ENCODE assay signal across 10 cellular contexts in the genomic region with DNA sequence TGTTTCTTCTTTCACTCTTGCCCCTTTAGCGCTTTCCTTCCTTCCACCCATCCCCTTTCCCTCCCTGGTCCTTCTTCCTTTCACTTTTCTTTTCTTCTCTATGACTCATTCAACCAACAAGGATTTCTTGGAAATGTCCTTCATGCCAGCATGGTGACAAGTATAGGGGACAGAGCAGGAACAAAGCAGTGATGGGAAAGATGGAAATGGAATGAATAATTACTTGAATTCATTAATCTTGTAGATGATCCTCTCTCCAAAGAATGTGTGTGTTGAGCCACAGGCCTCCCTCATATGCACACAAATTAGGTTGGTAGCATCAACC. TPM values are rescaled to one million over a fixed set of nuclear protein-coding genes. Genes with fewer than 3 reads are reported as not detected.
DNase-seq lines count a peak whose midpoint lies in the region; ATAC-seq, FAIRE-seq and TF ChIP-seq lines count a peak whose summit lies in the region.
"Had no signal": no experiment of that assay in that cellular context is flagged by ENCODE, and none has a peak within 500 bp of the region (broad histone marks: within the 10 kb centered on the region; RNA-seq: fewer than 3 reads in every experiment).

No MANE protein-coding gene starts in this region.

- H3K9ac ChIP-seq in keratinocyte (ENCODE audit: control insufficient read depth, extremely low read depth, insufficient read depth, low read length) (no peak overlapping the region), subcutaneous abdominal adipose tissue (ENCODE audit: low read length in 5 of 5) (peak overlapping the region in 4 of 5 donors; percentile 0 to 39 (median 31))

- CTCF ChIA-PET in activated CD4-positive, alpha-beta T cell treated with anti-CD3 and anti-CD28 coated beads, Interleukin-2, amount 10 ng/mL, durations not matched to agents 7 days and 5 days (lab: Charles Lee) = interaction anchor here (0.9 kb wide), 1 partner anchor 17 kb away, joined by 3 read pairs; a partner anchor contains a TSS
- CTCF ChIA-PET in activated B cell treated with CpG ODN at 0.5 μM for 24 hours (lab: Charles Lee) = no interaction called here

- dilution Hi-C loops in keratinocyte (cut with MboI; ENCODE audit: extremely low pct_ligation_motif_present, low sequenced_read_pairs) = no loop called here

- no peaks in the 10 kb centered on the region for H3K79me2 ChIP-seq in keratinocyte (ENCODE audit: control insufficient read depth, insufficient read depth, low read length)

- peaks cover 61% of the 10 kb centered on the region for H3K4me1 Mint-ChIP-seq in activated CD4-positive, alpha-beta T cell treated with anti-CD3 and anti-CD28 coated beads, Interleukin-2, amount 10 ng/mL, durations not matched to agents 7 days and 5 days
- H3K4me1 Mint-ChIP-seq in activated B cell treated with CpG ODN at 0.5 μM for 24 hours = peaks cover 44% of the 10 kb centered on the region

- H3K27ac ChIP-seq in keratinocyte (ENCODE audit: control insufficient read depth, insufficient read depth, low read length) (peak overlapping the region; percentile 13), subcutaneous abdominal adipose tissue (ENCODE audit: low read depth, low read length) (peak overlapping the region; percentile 92)
- H3K27ac ChIP-seq: VCaP had no signal

- no peak for TF ChIP-seq CTCF in activated B cell treated with CpG ODN at 0.5 μM for 24 hours (IDR thresholded peaks at IDR 0.05)
- TF ChIP-seq CTCF in keratinocyte (optimal IDR thresholded peaks at IDR 0.05 in 1 of 3, IDR thresholded peaks at IDR 0.05 in 1 of 3, conservative IDR thresholded peaks at IDR 0.05 in 1 of 3; ENCODE audit: extremely low read depth in 1 of 3, insufficient read depth in 2 of 3, low read length in 3 of 3) = no peak

- H3K27ac Mint-ChIP-seq in activated CD4-positive, alpha-beta T cell treated with anti-CD3 and anti-CD28 coated beads, Interleukin-2, amount 10 ng/mL, durations not matched to agents 7 days and 5 days = peak overlapping the region; percentile 90
- no peak overlapping the region for H3K27ac Mint-ChIP-seq in activated B cell treated with CpG ODN at 0.5 μM for 24 hours

- no peaks in the 10 kb centered on the region for H3K9me3 Mint-ChIP-seq in activated CD4-positive, alpha-beta T cell treated with anti-CD3 and anti-CD28 coated beads, Interleukin-2, amount 10 ng/mL, durations not matched to agents 7 days and 5 days
- no peaks in the 10 kb centered on the region for H3K9me3 Mint-ChIP-seq in activated B cell treated with CpG ODN at 0.5 μM for 24 hours

- no peak for ATAC-seq in activated B cell treated with CpG ODN at 0.5 μM for 24 hours (ENCODE audit: low read depth)
- ATAC-seq in GM18858 (IDR thresholded peaks at IDR 0.05; ENCODE audit: unreplicated experiment) = no peak

- H3K9me3 ChIP-seq in keratinocyte (ENCODE audit: control insufficient read depth, low read depth, low read length) (no peaks in the 10 kb centered on the region), subcutaneous abdominal adipose tissue (ENCODE audit: control insufficient read depth in 5 of 5, low read length in 5 of 5) (no peaks in the 10 kb centered on the region)

- peak overlapping the region; percentile 68 for H3K4me2 ChIP-seq in keratinocyte (ENCODE audit: control insufficient read depth, extremely low read depth, insufficient read depth, low read depth, low read length)

- FAIRE-seq in keratinocyte (lab: Jason Lieb, UNC) = no peak
- FAIRE-seq: islet of Langerhans had no signal

- peak overlapping the region; percentile 83 for H3K4me3 Mint-ChIP-seq in activated CD4-positive, alpha-beta T cell treated with anti-CD3 and anti-CD28 coated beads, Interleukin-2, amount 10 ng/mL, durations not matched to agents 7 days and 5 days
- H3K4me3 Mint-ChIP-seq in activated B cell treated with CpG ODN at 0.5 μM for 24 hours = peak overlapping the region; percentile 82

- no peaks in the 10 kb centered on the region for H3K27me3 Mint-ChIP-seq in activated CD4-positive, alpha-beta T cell treated with anti-CD3 and anti-CD28 coated beads, Interleukin-2, amount 10 ng/mL, durations not matched to agents 7 days and 5 days
- H3K27me3 Mint-ChIP-seq in activated B cell treated with CpG ODN at 0.5 μM for 24 hours = no peaks in the 10 kb centered on the region

- H3K27me3 ChIP-seq in keratinocyte (ENCODE audit: control insufficient read depth, extremely low read depth, insufficient read depth, low read length) (no peaks in the 10 kb centered on the region), subcutaneous abdominal adipose tissue (ENCODE audit: control insufficient read depth in 5 of 5, insufficient read depth in 4 of 5, low read length in 5 of 5) (no peaks in the 10 kb centered on the region)

- POLR2A ChIA-PET in activated CD4-positive, alpha-beta T cell treated with anti-CD3 and anti-CD28 coated beads, Interleukin-2, amount 10 ng/mL, durations not matched to agents 7 days and 5 days (lab: Charles Lee) = no interaction called here
- POLR2A ChIA-PET in activated B cell treated with CpG ODN at 0.5 μM for 24 hours (lab: Charles Lee) = interaction anchor here (0.6 to 5.9 kb wide), 3 partner anchors 10 to 47 kb away, joined by 4 to 59 read pairs (median 10); a partner anchor contains a TSS

- H3K4me1 ChIP-seq in keratinocyte (ENCODE audit: control insufficient read depth, extremely low read depth, insufficient read depth, low read length) (peaks cover 20% of the 10 kb centered on the region), subcutaneous abdominal adipose tissue (ENCODE audit: control insufficient read depth in 5 of 5, insufficient read depth in 5 of 5, low read length in 5 of 5) (peaks cover 14 to 80% (median 59%) of the 10 kb centered on the region in 5 donors)

- H3K4me3 ChIP-seq in keratinocyte (ENCODE audit: control insufficient read depth in 2 of 3, extremely low read depth in 1 of 3, insufficient read depth in 2 of 3, low read depth in 1 of 3, low read length in 3 of 3) (no peak overlapping the region), subcutaneous abdominal adipose tissue (ENCODE audit: low read depth in 1 of 5, low read length in 5 of 5) (peak overlapping the region; percentile 17 to 82 (median 79))

- H4K20me1 ChIP-seq in keratinocyte (ENCODE audit: control insufficient read depth, extremely low read depth, insufficient read depth, low read length) = no peaks in the 10 kb centered on the region

- peaks cover 23% of the 10 kb centered on the region for H3K36me3 Mint-ChIP-seq in activated CD4-positive, alpha-beta T cell treated with anti-CD3 and anti-CD28 coated beads, Interleukin-2, amount 10 ng/mL, durations not matched to agents 7 days and 5 days (ENCODE audit: low read depth)
- H3K36me3 Mint-ChIP-seq in activated B cell treated with CpG ODN at 0.5 μM for 24 hours (ENCODE audit: low read depth) = peaks cover 19% of the 10 kb centered on the region

- H3K9me1 ChIP-seq in keratinocyte (ENCODE audit: control insufficient read depth, extremely low read depth, insufficient read depth, low read length) = no peaks in the 10 kb centered on the region

- intact Hi-C loops in activated B cell treated with CpG ODN at 0.5 μM for 24 hours (cut with micrococcal nuclease) = loop anchor here (2.0 kb wide), 1 partner anchor 17 kb away; a partner anchor contains a TSS

- no peak for DNase-seq in activated CD4-positive, alpha-beta T cell treated with anti-CD3 and anti-CD28 coated beads, Interleukin-2, amount 10 ng/mL, durations not matched to agents 7 days and 5 days
- no peak for DNase-seq in activated CD4-positive, alpha-beta T cell treated with anti-CD3 and anti-CD28 coated beads, Interleukin-2, amount 50 U/mL, for 1 hour
- DNase-seq in activated B cell treated with CpG ODN at 0.5 μM for 24 hours (no peak), keratinocyte (ENCODE audit: low read depth, low spot score) (no peak), GOT3 (lab: John Stamatoyannopoulos, UW) (no peak), NCI-H524 (lab: John Stamatoyannopoulos, UW) (no peak)

- no peak overlapping the region for H2AFZ ChIP-seq in keratinocyte (ENCODE audit: control insufficient read depth, low read length)

- H3K36me3 ChIP-seq in keratinocyte (ENCODE audit: control insufficient read depth in 2 of 2, extremely low read depth in 1 of 2, insufficient read depth in 2 of 2, low read length in 2 of 2) (peaks cover 11 to 13% of the 10 kb centered on the region in 2 experiments), subcutaneous abdominal adipose tissue (ENCODE audit: control insufficient read depth in 5 of 5, insufficient read depth in 5 of 5, low read length in 5 of 5) (peaks cover 0 to 4% (median 0%) of the 10 kb centered on the region in 5 donors)

RNA-seq across cellular contexts. Expression of a gene that starts 1.5 kb away (rescaled TPM):
- total RNA-seq in activated CD4-positive, alpha-beta T cell treated with anti-CD3 and anti-CD28 coated beads, Interleukin-2, amount 10 ng/mL, durations not matched to agents 7 days and 5 days = 10 to 100 TPM; 61.5 to 67.4 TPM
- 8.8 and 11.4 TPM in 2 replicates for total RNA-seq in activated B cell treated with CpG ODN at 0.5 μM for 24 hours
- polyA plus RNA-seq in keratinocyte = 9.3 to 24.1 TPM (median 11.0 TPM) in 3 replicates
- 4.6 TPM for polyA plus RNA-seq in keratinocyte (2011; ENCODE audit: low read depth)
- 14.2 and 17.5 TPM in 2 replicates for polyA plus RNA-seq in keratinocyte (2011; cell fraction: cytosol; rRNA removed)
- polyA plus RNA-seq in keratinocyte (2011; cell fraction: nucleus; rRNA removed) = 18.0 and 24.5 TPM in 2 replicates
- 9.8 and 27.8 TPM in 2 replicates for polyA plus RNA-seq in keratinocyte (2012; ENCODE audit: low replicate concordance)
- polyA minus RNA-seq in keratinocyte = 4.3 to 18.1 TPM (median 5.4 TPM) in 3 replicates
- 7.5 TPM for polyA minus RNA-seq in keratinocyte (2011; cell fraction: cytosol; rRNA and poly(A)+ RNA removed)
- 2.3 TPM in 1 of 2 replicates, not detected in the other for polyA minus RNA-seq in keratinocyte (2011; cell fraction: nucleus; rRNA and poly(A)+ RNA removed)

RNA-seq across cellular contexts. Expression of a gene that starts 8.4 kb away (rescaled TPM):
- total RNA-seq in activated CD4-positive, alpha-beta T cell treated with anti-CD3 and anti-CD28 coated beads, Interleukin-2, amount 10 ng/mL, durations not matched to agents 7 days and 5 days = 100 to 1,000 TPM; 131 to 149 TPM
- total RNA-seq in activated B cell treated with CpG ODN at 0.5 μM for 24 hours = 128 and 145 TPM in 2 replicates
- 291 to 385 TPM (median 323 TPM) in 3 replicates for polyA plus RNA-seq in keratinocyte
- 115 TPM for polyA plus RNA-seq in keratinocyte (2011; ENCODE audit: low read depth)
- 423 and 525 TPM in 2 replicates for polyA plus RNA-seq in keratinocyte (2011; cell fraction: cytosol; rRNA removed)
- polyA plus RNA-seq in keratinocyte (2011; cell fraction: nucleus; rRNA removed) = 184 and 200 TPM in 2 replicates
- polyA plus RNA-seq in keratinocyte (2012; ENCODE audit: low replicate concordance) = 220 and 230 TPM in 2 replicates
- 45.8 to 108 TPM (median 86.7 TPM) in 3 replicates for polyA minus RNA-seq in keratinocyte
- 50.3 TPM for polyA minus RNA-seq in keratinocyte (2011; cell fraction: cytosol; rRNA and poly(A)+ RNA removed)
- polyA minus RNA-seq in keratinocyte (2011; cell fraction: nucleus; rRNA and poly(A)+ RNA removed) = 17.8 and 33.5 TPM in 2 replicates

RNA-seq across cellular contexts. Expression of a gene that starts 9.8 kb away (rescaled TPM):
- 100 to 1,000 TPM in 1 of 2 experiments, 10 to 100 TPM in 1; 89.7 to 106 TPM for total RNA-seq in activated CD4-positive, alpha-beta T cell treated with anti-CD3 and anti-CD28 coated beads, Interleukin-2, amount 10 ng/mL, durations not matched to agents 7 days and 5 days
- total RNA-seq in activated B cell treated with CpG ODN at 0.5 μM for 24 hours = 104 and 108 TPM in 2 replicates
- polyA plus RNA-seq in keratinocyte = 174 to 336 TPM (median 264 TPM) in 3 replicates
- polyA plus RNA-seq in keratinocyte (2011; ENCODE audit: low read depth) = 142 TPM
- 254 and 258 TPM in 2 replicates for polyA plus RNA-seq in keratinocyte (2011; cell fraction: cytosol; rRNA removed)
- 174 and 184 TPM in 2 replicates for polyA plus RNA-seq in keratinocyte (2011; cell fraction: nucleus; rRNA removed)
- polyA plus RNA-seq in keratinocyte (2012; ENCODE audit: low replicate concordance) = 183 and 184 TPM in 2 replicates
- polyA minus RNA-seq in keratinocyte = 91.5 to 161 TPM (median 143 TPM) in 3 replicates
- polyA minus RNA-seq in keratinocyte (2011; cell fraction: cytosol; rRNA and poly(A)+ RNA removed) = 59.3 TPM
- 36.0 and 45.8 TPM in 2 replicates for polyA minus RNA-seq in keratinocyte (2011; cell fraction: nucleus; rRNA and poly(A)+ RNA removed)

RNA-seq across cellular contexts. Expression of a gene that starts 16.8 kb away (rescaled TPM):
- 1 to 10 TPM; 1.5 to 1.7 TPM for total RNA-seq in activated CD4-positive, alpha-beta T cell treated with anti-CD3 and anti-CD28 coated beads, Interleukin-2, amount 10 ng/mL, durations not matched to agents 7 days and 5 days
- 13.2 and 15.0 TPM in 2 replicates for total RNA-seq in activated B cell treated with CpG ODN at 0.5 μM for 24 hours
- polyA plus RNA-seq in keratinocyte = 7.7 to 13.3 TPM (median 11.8 TPM) in 3 replicates
- 3.1 TPM for polyA plus RNA-seq in keratinocyte (2011; ENCODE audit: low read depth)
- polyA plus RNA-seq in keratinocyte (2011; cell fraction: cytosol; rRNA removed) = 11.1 and 14.1 TPM in 2 replicates
- 19.1 and 25.4 TPM in 2 replicates for polyA plus RNA-seq in keratinocyte (2011; cell fraction: nucleus; rRNA removed)
- 11.8 and 13.9 TPM in 2 replicates for polyA plus RNA-seq in keratinocyte (2012; ENCODE audit: low replicate concordance)
- polyA minus RNA-seq in keratinocyte = 9.6 to 30.7 TPM (median 13.3 TPM) in 3 replicates
- polyA minus RNA-seq in keratinocyte (2011; cell fraction: cytosol; rRNA and poly(A)+ RNA removed) = 13.0 TPM
- 3.0 and 5.2 TPM in 2 replicates for polyA minus RNA-seq in keratinocyte (2011; cell fraction: nucleus; rRNA and poly(A)+ RNA removed)

RNA-seq across cellular contexts. Expression of a gene that starts 24.4 kb away (rescaled TPM):
- 10 to 100 TPM; 20.8 to 22.8 TPM for total RNA-seq in activated CD4-positive, alpha-beta T cell treated with anti-CD3 and anti-CD28 coated beads, Interleukin-2, amount 10 ng/mL, durations not matched to agents 7 days and 5 days
- 30.0 and 30.7 TPM in 2 replicates for total RNA-seq in activated B cell treated with CpG ODN at 0.5 μM for 24 hours
- 34.3 to 39.1 TPM (median 35.6 TPM) in 3 replicates for polyA plus RNA-seq in keratinocyte
- polyA plus RNA-seq in keratinocyte (2011; ENCODE audit: low read depth) = 4.1 TPM
- 19.5 and 21.6 TPM in 2 replicates for polyA plus RNA-seq in keratinocyte (2011; cell fraction: cytosol; rRNA removed)
- polyA plus RNA-seq in keratinocyte (2011; cell fraction: nucleus; rRNA removed) = 58.3 and 60.4 TPM in 2 replicates
- 15.0 and 31.9 TPM in 2 replicates for polyA plus RNA-seq in keratinocyte (2012; ENCODE audit: low replicate concordance)
- polyA minus RNA-seq in keratinocyte = 63.9 to 70.2 TPM (median 64.7 TPM) in 3 replicates
- 19.8 TPM for polyA minus RNA-seq in keratinocyte (2011; cell fraction: cytosol; rRNA and poly(A)+ RNA removed)
- polyA minus RNA-seq in keratinocyte (2011; cell fraction: nucleus; rRNA and poly(A)+ RNA removed) = 54.3 and 79.6 TPM in 2 replicates

Comparison
In these comparisons a context has a peak if more than half of its experiments do, and no peak if none do; other contexts are left out.
1. H3K4me3 ChIP-seq: peak in subcutaneous abdominal adipose tissue (5 of 5); none in keratinocyte (0 of 3).